Comparison of ENCODE assay signal across 11 cellular contexts in genomic region chr5:127839496-127840197, GRCh38.
DNase-seq lines count a peak whose midpoint lies in the region; ATAC-seq, FAIRE-seq and TF ChIP-seq lines count a peak whose summit lies in the region.
"Had no signal": no experiment of that assay in that cellular context is flagged by ENCODE, and none has a peak within 500 bp of the region (broad histone marks: within the 10 kb centered on the region; RNA-seq: fewer than 3 reads in every experiment).

No MANE protein-coding gene starts in this region.

- ATAC-seq in GM19455 (IDR thresholded peaks at IDR 0.05; ENCODE audit: unreplicated experiment) (peak; percentile 28), HG03060 (IDR thresholded peaks at IDR 0.05; ENCODE audit: low read depth, unreplicated experiment) (peak; percentile 35)

- FAIRE-seq in RCC 7860 (lab: Jason Lieb, UNC), result peak; percentile 80

- H3K36me3 ChIP-seq in vagina, result no peaks in the 10 kb centered on the region
- H3K36me3 ChIP-seq: BLaER1 treated with 17β-estradiol and CSF1 and Interleukin-3, amounts not matched to agents 10 nM and 100 nM had no signal

- DNase-seq in GM12865 (ENCODE audit: low read depth), result peak; percentile 9
- DNase-seq in RCC 7860 (ENCODE audit: low spot score), result no peak
- DNase-seq in activated CD8-positive, alpha-beta memory T cell treated with anti-CD3 and anti-CD28 coated beads for 24 hours, result no peak
- DNase-seq in SW 1271 (lab: John Stamatoyannopoulos, UW), result no peak
- no peak for DNase-seq in vagina (ENCODE audit: extremely low spot score in 2 of 2)
- DNase-seq in anterior cingulate cortex (lab: John Stamatoyannopoulos, UW), result no peak
- DNase-seq: caudate nucleus, NCI-H2227 treated with DMSO at 0.1 percent for 48 hours had no signal

- H3K27ac ChIP-seq in vagina, result no peak overlapping the region

- TF ChIP-seq CTCF in GM12865 (IDR thresholded peaks at IDR 0.05; ENCODE audit: insufficient read depth, low read depth, low read length, missing control alignments), result no peak
- no peak for TF ChIP-seq CTCF in vagina (IDR thresholded peaks at IDR 0.05)

- H3K4me3 ChIP-seq in GM12865 (ENCODE audit: low read depth, low read length), result no peak overlapping the region
- H3K4me3 ChIP-seq in vagina, result no peak overlapping the region
- H3K4me3 ChIP-seq: BLaER1 treated with 17β-estradiol and CSF1 and Interleukin-3, amounts not matched to agents 10 nM and 100 nM had no signal

- no peaks in the 10 kb centered on the region for H3K27me3 ChIP-seq in vagina
- H3K27me3 ChIP-seq: BLaER1 treated with 17β-estradiol and CSF1 and Interleukin-3, amounts not matched to agents 10 nM and 100 nM had no signal

- H3K9me3 ChIP-seq in vagina, result no peaks in the 10 kb centered on the region

- intact Hi-C loops in vagina (cut with DNase I), result no loop called here

- H3K4me1 ChIP-seq in vagina, result peaks cover 2% of the 10 kb centered on the region

- TF ChIP-seq POLR2A in vagina (IDR thresholded peaks at IDR 0.05), result no peak
